14 cellular contexts compared by ENCODE assay signal in genomic region chr18:58567453-58568196, GRCh38.
A peak's percentile ranks its signal among the peaks of the same experiment; 100 is the strongest.
DNase-seq lines count a peak whose midpoint lies in the region; ATAC-seq, FAIRE-seq and TF ChIP-seq lines count a peak whose summit lies in the region.
"Had no signal": no experiment of that assay in that cellular context is flagged by ENCODE, and none has a peak within 500 bp of the region (broad histone marks: within the 10 kb centered on the region; RNA-seq: fewer than 3 reads in every experiment).

No MANE protein-coding gene starts in this region.

- intact Hi-C loops in natural killer cell (cut with micrococcal nuclease), result no loop called here

- no peaks in the 10 kb centered on the region for H3K27me3 Mint-ChIP-seq in natural killer cell (ENCODE audit: low read depth in 2 of 2)
- H3K27me3 Mint-ChIP-seq: activated T-helper 17 cell treated with anti-CD3 and anti-CD28 coated beads, Interleukin-2, amount 50 U/mL, for 72 hours had no signal

- no peaks in the 10 kb centered on the region for H3K4me1 Mint-ChIP-seq in natural killer cell

- peak overlapping the region; percentile 32 for H3K27ac ChIP-seq in C4-2B
- H3K27ac ChIP-seq: transverse colon had no signal

- CTCF ChIA-PET in HEK293T (lab: Yijun Ruan, JAX), result interaction anchor here (0.8 kb wide), 1 partner anchor 17 kb away, joined by 4 read pairs; no protein-coding TSS in a partner anchor

- DNase-seq in RCC 7860 (ENCODE audit: low spot score), result peak; percentile 71
- peak; percentile 100 for DNase-seq in fibroblast of peridontal ligament (ENCODE audit: extremely low read depth)
- DNase-seq in non-pigmented ciliary epithelial cell (ENCODE audit: low read depth), result peak; percentile 95
- no peak for DNase-seq in HEK293T (ENCODE audit: extremely low spot score)
- no peak for DNase-seq in SHP77 (lab: John Stamatoyannopoulos, UW)
- DNase-seq in NCI-H1105 (lab: John Stamatoyannopoulos, UW), result no peak
- no peak for DNase-seq in natural killer cell
- DNase-seq: DMS153; NCI-H748 treated with DMSO at 0.1 percent for 48 hours; stimulated activated CD4-positive, alpha-beta T cell treated with anti-CD3 and anti-CD28 coated beads, Interleukin-4, amount 100 ng/mL, for 24 hours; transverse colon had no signal

- FAIRE-seq in RCC 7860 (lab: Jason Lieb, UNC), result peak; percentile 60
- FAIRE-seq: endometrium had no signal

- no peak overlapping the region for H3K4me3 Mint-ChIP-seq in natural killer cell
- H3K4me3 Mint-ChIP-seq: activated T-helper 17 cell treated with anti-CD3 and anti-CD28 coated beads, Interleukin-2, amount 50 U/mL, for 72 hours had no signal

- TF ChIP-seq CTCF in C4-2B (conservative IDR thresholded peaks at IDR 0.05) (no peak), natural killer cell (IDR thresholded peaks at IDR 0.05) (no peak)

- ATAC-seq in natural killer cell, result no peak
- ATAC-seq: activated T-helper 17 cell treated with anti-CD3 and anti-CD28 coated beads, Interleukin-2, amount 50 U/mL, for 72 hours had no signal

- H3K36me3 Mint-ChIP-seq in natural killer cell, result no peaks in the 10 kb centered on the region

- no peaks in the 10 kb centered on the region for H3K9me3 Mint-ChIP-seq in natural killer cell
- H3K9me3 Mint-ChIP-seq: activated T-helper 17 cell treated with anti-CD3 and anti-CD28 coated beads, Interleukin-2, amount 50 U/mL, for 72 hours had no signal

- H3K27ac Mint-ChIP-seq in natural killer cell, result no peak overlapping the region
- H3K27ac Mint-ChIP-seq: activated T-helper 17 cell treated with anti-CD3 and anti-CD28 coated beads, Interleukin-2, amount 50 U/mL, for 72 hours had no signal

- POLR2A ChIA-PET in HEK293T (lab: Yijun Ruan, JAX), result no interaction called here

TF ChIP-seq in HEK293T, 16 proteins besides CTCF, POLR2A, EP300 and RAD21:
- TF ChIP-seq ARNT (IDR thresholded peaks at IDR 0.05), result no peak
- no peak for TF ChIP-seq PKNOX1 (IDR thresholded peaks at IDR 0.05)
- no peak for TF ChIP-seq FOXM1 (IDR thresholded peaks at IDR 0.05; ENCODE audit: borderline replicate concordance)
- no peak for TF ChIP-seq CTBP1 (IDR thresholded peaks at IDR 0.05; ENCODE audit: borderline replicate concordance)
- TF ChIP-seq FOXK2 (IDR thresholded peaks at IDR 0.05), result no peak
- no peak for TF ChIP-seq ELF4 (IDR thresholded peaks at IDR 0.05)
- TF ChIP-seq ZNF384 (IDR thresholded peaks at IDR 0.05), result no peak
- no peak for TF ChIP-seq BHLHE40 (IDR thresholded peaks at IDR 0.05; ENCODE audit: borderline replicate concordance)
- no peak for TF ChIP-seq L3MBTL2 (conservative IDR thresholded peaks at IDR 0.05)
- no peak for TF ChIP-seq LEF1 (IDR thresholded peaks at IDR 0.05; ENCODE audit: borderline replicate concordance)
- no peak for TF ChIP-seq SP1 (IDR thresholded peaks at IDR 0.05)
- no peak for TF ChIP-seq HDGF (IDR thresholded peaks at IDR 0.05; ENCODE audit: borderline replicate concordance)
- no peak for TF ChIP-seq FOXA1 (IDR thresholded peaks at IDR 0.05)
- no peak for TF ChIP-seq NFRKB (IDR thresholded peaks at IDR 0.05)
- no peak for TF ChIP-seq TARDBP (IDR thresholded peaks at IDR 0.05)

Comparison
In these comparisons a context has a peak if more than half of its experiments do, and no peak if none do; other contexts are left out.
1. DNase-seq: peak in RCC 7860 (single experiment), fibroblast of peridontal ligament (single experiment) and non-pigmented ciliary epithelial cell (single experiment); none in HEK293T (single experiment), SHP77 (0 of 2), NCI-H1105 (single experiment) and natural killer cell (single experiment).